In the genomic region with DNA sequence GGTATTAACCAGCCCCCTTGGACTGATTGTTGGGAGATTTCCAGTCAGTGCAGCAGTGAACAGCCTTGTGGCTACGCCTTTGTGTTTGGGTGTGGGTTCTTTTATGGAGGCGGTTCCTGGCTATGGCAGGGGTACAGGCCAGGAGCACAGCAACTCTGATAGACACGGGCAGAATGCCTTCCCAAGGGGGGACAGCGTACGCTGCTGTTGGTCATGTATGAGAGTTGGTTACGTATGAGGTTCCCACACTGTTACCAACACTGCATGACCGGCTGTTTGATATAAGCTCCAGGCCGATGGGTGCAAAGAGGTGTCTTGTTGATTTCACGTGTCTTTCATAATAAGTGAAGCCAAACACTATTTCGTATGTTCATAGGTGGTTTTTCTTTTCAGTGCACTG, we compare ENCODE assay signal across 15 cellular contexts.
DNase-seq lines count a peak whose midpoint lies in the region; ATAC-seq and TF ChIP-seq lines count a peak whose summit lies in the region.
"Had no signal": no experiment of that assay in that cellular context is flagged by ENCODE, and none has a peak within 500 bp of the region (broad histone marks: within the 10 kb centered on the region; RNA-seq: fewer than 3 reads in every experiment).

No MANE protein-coding gene starts in this region.

- no peak overlapping the region for H4K5ac ChIP-seq in H9 (ENCODE audit: insufficient read length, low read depth, low read length)

- no peaks in the 10 kb centered on the region for H3K23me2 ChIP-seq in H9 (ENCODE audit: insufficient read length, low read depth, low read length, poor library complexity, severe bottlenecking)

- no peak overlapping the region for H3K14ac ChIP-seq in H9 (ENCODE audit: insufficient read depth, low read length)

- no peak overlapping the region for H2BK20ac ChIP-seq in H9 (ENCODE audit: low read depth, low read length, poor library complexity, severe bottlenecking)

- ATAC-seq in RWPE2 (ENCODE audit: low read depth) = no peak
- no peak for ATAC-seq in GM18907 (IDR thresholded peaks at IDR 0.05; ENCODE audit: unreplicated experiment)
- ATAC-seq: GM23338, HCT116 had no signal

- no peak overlapping the region for H3K18ac ChIP-seq in H9 (ENCODE audit: insufficient read length, low read depth, low read length)

- H3K36me3 ChIP-seq in RWPE2 (ENCODE audit: low read depth) = no peaks in the 10 kb centered on the region
- H3K36me3 ChIP-seq: BE2C had no signal

- H3K4me1 ChIP-seq in H9 (ENCODE audit: insufficient read depth, low read length) = no peaks in the 10 kb centered on the region
- H3K4me1 ChIP-seq in RWPE2 (ENCODE audit: insufficient read depth, poor library complexity, severe bottlenecking) = no peaks in the 10 kb centered on the region
- H3K4me1 ChIP-seq: BE2C, Caco-2 had no signal

- H3K27ac ChIP-seq in H9 (ENCODE audit: insufficient read length, low read depth, low read length) = no peak overlapping the region
- no peak overlapping the region for H3K27ac ChIP-seq in RWPE2 (ENCODE audit: poor library complexity, severe bottlenecking)
- H3K27ac ChIP-seq: HL-60 had no signal

- H4K20me1 ChIP-seq in H9 (ENCODE audit: control insufficient read depth, insufficient read depth, insufficient read length) = no peaks in the 10 kb centered on the region

- no peak overlapping the region for H4K8ac ChIP-seq in H9 (replicated peaks; ENCODE audit: insufficient read length, low read depth, low read length)

- no CpG with 5 or more reads among the region's 10 CpGs for WGBS in H9 (ENCODE audit: extremely low coverage, insufficient read length, low lambda C conversion rate)

- no peaks in the 10 kb centered on the region for H3K79me2 ChIP-seq in H9 (ENCODE audit: insufficient read depth, low read length)

- no peak overlapping the region for H3K4me2 ChIP-seq in H9 (ENCODE audit: insufficient read depth, insufficient read length, low read length)
- H3K4me2 ChIP-seq: GM23338 had no signal

- no peak overlapping the region for H3K4ac ChIP-seq in H9 (ENCODE audit: low read depth, low read length)

- H3K27me3 ChIP-seq in H9 (ENCODE audit: insufficient read depth, low read length) (no peaks in the 10 kb centered on the region), RWPE2 (ENCODE audit: insufficient read depth, poor library complexity, severe bottlenecking) (no peaks in the 10 kb centered on the region)
- H3K27me3 ChIP-seq: BE2C had no signal

- no peak overlapping the region for H4K91ac ChIP-seq in H9 (ENCODE audit: insufficient read length, low read depth, low read length)

- H3K4me3 ChIP-seq in RWPE2 (ENCODE audit: severe bottlenecking) = no peak overlapping the region
- H3K4me3 ChIP-seq: GM23338 had no signal

- no peak overlapping the region for H2AK5ac ChIP-seq in H9 (ENCODE audit: insufficient read length, low read length)

- H2BK12ac ChIP-seq in H9 (ENCODE audit: insufficient read length, low read depth, low read length) = no peak overlapping the region

- no peak for TF ChIP-seq CTCF in H9 (conservative IDR thresholded peaks at IDR 0.05)
- no peak for TF ChIP-seq CTCF in RWPE2 (IDR thresholded peaks at IDR 0.05; ENCODE audit: poor library complexity, severe bottlenecking)

- no peak overlapping the region for H2BK120ac ChIP-seq in H9 (ENCODE audit: low read depth, low read length, poor library complexity, severe bottlenecking)

- no peak overlapping the region for H3K9ac ChIP-seq in H9 (ENCODE audit: extremely low read depth, insufficient read length, low read length)

- H2BK5ac ChIP-seq in H9 (ENCODE audit: insufficient read length, low read length) = no peak overlapping the region

- DNase-seq in activated naive CD4-positive, alpha-beta T cell treated with anti-CD3 and anti-CD28 coated beads, Interleukin-2, amount 50 U/mL, for 16 hours = no peak
- DNase-seq in H9 (no peak), RWPE2 (ENCODE audit: low spot score) (peak; percentile 28)
- DNase-seq in T-helper 2 cell treated with Interferon-gamma antibody and Interleukin-4, amounts not matched to agents 5 μg/mL and 100 μg/mL, for 36 hours (ENCODE audit: low spot score) = no peak
- DNase-seq: ACHN; BE2C; C1 segment of cervical spinal cord; Caco-2; CD4-positive, alpha-beta T cell; HFFc6 had no signal

- H3T11ph ChIP-seq in H9 (ENCODE audit: low read length) = no peak overlapping the region

- no peaks in the 10 kb centered on the region for H3K79me1 ChIP-seq in H9 (ENCODE audit: insufficient read depth, low read depth, low read length, poor library complexity, severe bottlenecking)

- no peak overlapping the region for H3K56ac ChIP-seq in H9 (ENCODE audit: insufficient read length, low read depth, low read length)

- no peaks in the 10 kb centered on the region for H3K9me3 Mint-ChIP-seq in activated naive CD4-positive, alpha-beta T cell treated with anti-CD3 and anti-CD28 coated beads, Interleukin-2, amount 50 U/mL, for 24 hours
- peaks cover 0 to 6% of the 10 kb centered on the region in 2 experiments; a peak in 4 of 5 replicates for H3K9me3 Mint-ChIP-seq in H9
- H3K9me3 Mint-ChIP-seq in T-helper 2 cell treated with Interferon-gamma antibody and Interleukin-4, amounts not matched to agents 5 μg/mL and 100 μg/mL, for 36 hours = peaks cover 5% of the 10 kb centered on the region
- H3K9me3 Mint-ChIP-seq: CD4-positive, alpha-beta T cell had no signal

- H3K27me3 Mint-ChIP-seq in activated naive CD4-positive, alpha-beta T cell treated with anti-CD3 and anti-CD28 coated beads, Interleukin-2, amount 50 U/mL, for 24 hours = no peaks in the 10 kb centered on the region
- H3K27me3 Mint-ChIP-seq in H9 (ENCODE audit: low read depth) = no peaks in the 10 kb centered on the region; the same call in 1 of the 2 replicates
- peaks cover 6% of the 10 kb centered on the region for H3K27me3 Mint-ChIP-seq in T-helper 2 cell treated with Interferon-gamma antibody and Interleukin-4, amounts not matched to agents 5 μg/mL and 100 μg/mL, for 36 hours (ENCODE audit: low read depth)
- H3K27me3 Mint-ChIP-seq: CD4-positive, alpha-beta T cell had no signal

- no peak overlapping the region for H3K4me3 Mint-ChIP-seq in activated naive CD4-positive, alpha-beta T cell treated with anti-CD3 and anti-CD28 coated beads, Interleukin-2, amount 50 U/mL, for 24 hours
- H3K4me3 Mint-ChIP-seq in H9 = no peak overlapping the region
- no peak overlapping the region for H3K4me3 Mint-ChIP-seq in T-helper 2 cell treated with Interferon-gamma antibody and Interleukin-4, amounts not matched to agents 5 μg/mL and 100 μg/mL, for 36 hours
- H3K4me3 Mint-ChIP-seq: CD4-positive, alpha-beta T cell; GM23338; HFFc6 had no signal

- H3K23ac ChIP-seq in H9 (ENCODE audit: insufficient read length, low read depth, low read length) = no peak overlapping the region

- peaks cover 22% of the 10 kb centered on the region for H3K36me3 Mint-ChIP-seq in activated naive CD4-positive, alpha-beta T cell treated with anti-CD3 and anti-CD28 coated beads, Interleukin-2, amount 50 U/mL, for 24 hours
- H3K36me3 Mint-ChIP-seq in H9 (ENCODE audit: insufficient read depth in 1 of 3, low read depth in 3 of 3) = peaks cover 5 to 8% (median 6%) of the 10 kb centered on the region in 3 experiments; a peak in 5 of 7 replicates
- H3K36me3 Mint-ChIP-seq in T-helper 2 cell treated with Interferon-gamma antibody and Interleukin-4, amounts not matched to agents 5 μg/mL and 100 μg/mL, for 36 hours (ENCODE audit: low read depth) = no peaks in the 10 kb centered on the region

- H3K27ac Mint-ChIP-seq in activated naive CD4-positive, alpha-beta T cell treated with anti-CD3 and anti-CD28 coated beads, Interleukin-2, amount 50 U/mL, for 24 hours = peak overlapping the region; percentile 17
- H3K27ac Mint-ChIP-seq in H9 = peak overlapping the region in 2 of 3 experiments; percentile 8 to 52; a peak in 2 of 7 replicates
- no peak overlapping the region for H3K27ac Mint-ChIP-seq in T-helper 2 cell treated with Interferon-gamma antibody and Interleukin-4, amounts not matched to agents 5 μg/mL and 100 μg/mL, for 36 hours
- H3K27ac Mint-ChIP-seq: CD4-positive, alpha-beta T cell; GM23338; HFFc6 had no signal

- H2AFZ ChIP-seq in H9 (ENCODE audit: low read length) = no peak overlapping the region
- H2AFZ ChIP-seq: GM23338 had no signal

- peaks cover 12% of the 10 kb centered on the region for H3K4me1 Mint-ChIP-seq in activated naive CD4-positive, alpha-beta T cell treated with anti-CD3 and anti-CD28 coated beads, Interleukin-2, amount 50 U/mL, for 24 hours
- peaks cover 10% of the 10 kb centered on the region in 2 experiments for H3K4me1 Mint-ChIP-seq in H9
- no peaks in the 10 kb centered on the region for H3K4me1 Mint-ChIP-seq in T-helper 2 cell treated with Interferon-gamma antibody and Interleukin-4, amounts not matched to agents 5 μg/mL and 100 μg/mL, for 36 hours (ENCODE audit: low read depth)
- H3K4me1 Mint-ChIP-seq: GM23338 had no signal

- H3K9me3 ChIP-seq in H9 (ENCODE audit: control insufficient read depth, low read depth, low read length) (no peaks in the 10 kb centered on the region), RWPE2 (ENCODE audit: severe bottlenecking) (peaks cover 5% of the 10 kb centered on the region)
- H3K9me3 ChIP-seq: BE2C had no signal

- no peak overlapping the region for H2BK15ac ChIP-seq in H9 (ENCODE audit: low read depth, low read length)
